14 cellular contexts compared by ENCODE assay signal in the genomic region with DNA sequence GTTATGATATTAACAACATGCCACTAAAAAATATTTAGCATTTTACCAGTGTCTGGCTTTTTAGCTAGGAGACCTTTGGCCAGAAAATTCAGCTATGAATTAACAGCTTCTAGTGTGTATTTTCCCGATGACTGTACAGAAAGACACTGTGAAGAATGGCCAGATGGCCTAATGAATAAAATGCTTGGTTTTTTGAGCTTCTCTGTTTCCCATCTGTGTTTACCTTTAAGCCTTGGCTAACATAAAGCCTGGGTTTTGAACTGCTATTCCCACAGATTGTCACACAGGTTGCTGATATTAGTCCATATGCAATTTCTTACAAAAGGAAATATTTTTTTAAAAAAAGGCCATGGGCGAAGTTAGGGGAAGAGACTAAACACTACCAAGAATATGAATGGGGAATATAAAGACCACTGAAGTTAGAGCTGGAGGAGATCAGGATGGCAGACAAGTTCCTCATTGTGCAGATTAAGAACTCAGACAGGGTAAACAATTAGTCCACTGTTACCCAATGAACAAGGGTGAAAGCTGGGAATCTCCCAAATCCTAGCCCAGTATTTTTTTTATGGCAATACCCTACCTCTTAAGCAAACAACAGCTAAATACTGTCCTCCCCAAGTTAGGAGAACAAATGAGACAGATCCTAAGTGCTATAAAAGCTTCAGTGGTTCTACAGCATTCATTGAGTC.
"Had no signal": no experiment of that assay in that cellular context is flagged by ENCODE, and none has a peak within 500 bp of the region (broad histone marks: within the 10 kb centered on the region; RNA-seq: fewer than 3 reads in every experiment).

No MANE protein-coding gene starts in this region.

- DNase-seq: activated CD4-positive, alpha-beta T cell treated with anti-CD3 and anti-CD28 coated beads, Interleukin-2, amount 10 ng/mL, durations not matched to agents 7 days and 5 days; activated CD4-positive, CD25-positive, alpha-beta regulatory T cell; activated CD8-positive, alpha-beta memory T cell treated with anti-CD3 and anti-CD28 coated beads for 24 hours; aorta; cortex of kidney; effector CD8-positive, alpha-beta T cell; foreskin fibroblast; mesenchymal stem cell; naive thymus-derived CD8-positive, alpha-beta T cell; stimulated activated CD4-positive, alpha-beta T cell treated with anti-CD3 and anti-CD28 coated beads, Interleukin-1b, Interleukin-23, amount 100 ng/mL, for 48 hours; stimulated activated naive CD8-positive, alpha-beta T cell treated with anti-CD3 and anti-CD28 coated beads, Interleukin-15, amount 100 ng/mL, for 72 hours; testis; upper lobe of left lung had no signal

- H3K27ac ChIP-seq: parathyroid adenoma, testis, upper lobe of left lung had no signal

- H3K4me1 ChIP-seq: parathyroid adenoma, testis, upper lobe of left lung had no signal

- H3K9ac ChIP-seq: parathyroid adenoma had no signal

- H3K36me3 ChIP-seq: upper lobe of left lung had no signal

- H3K27ac Mint-ChIP-seq: activated CD4-positive, alpha-beta T cell treated with anti-CD3 and anti-CD28 coated beads, Interleukin-2, amount 10 ng/mL, durations not matched to agents 7 days and 5 days; stimulated activated naive CD8-positive, alpha-beta T cell treated with anti-CD3 and anti-CD28 coated beads, Interleukin-15, amount 100 ng/mL, for 72 hours had no signal

- H3K27me3 ChIP-seq: testis, upper lobe of left lung had no signal

- H3K9me3 Mint-ChIP-seq: activated CD4-positive, alpha-beta T cell treated with anti-CD3 and anti-CD28 coated beads, Interleukin-2, amount 10 ng/mL, durations not matched to agents 7 days and 5 days; naive thymus-derived CD8-positive, alpha-beta T cell; stimulated activated naive CD8-positive, alpha-beta T cell treated with anti-CD3 and anti-CD28 coated beads, Interleukin-15, amount 100 ng/mL, for 72 hours had no signal

- ATAC-seq: naive thymus-derived CD8-positive, alpha-beta T cell; stimulated activated naive CD8-positive, alpha-beta T cell treated with anti-CD3 and anti-CD28 coated beads, Interleukin-15, amount 100 ng/mL, for 72 hours had no signal

- H3K36me3 Mint-ChIP-seq: naive thymus-derived CD8-positive, alpha-beta T cell had no signal

- H3K79me2 ChIP-seq: parathyroid adenoma had no signal

- H2AFZ ChIP-seq: parathyroid adenoma had no signal

- H3K9me3 ChIP-seq: testis, upper lobe of left lung had no signal

- H3K4me3 ChIP-seq: testis, upper lobe of left lung had no signal
